Comparison of ENCODE assay signal across 27 cellular contexts in genomic region chr3:135368781-135369180, GRCh38.
"Had no signal": no experiment of that assay in that cellular context is flagged by ENCODE, and none has a peak within 500 bp of the region (broad histone marks: within the 10 kb centered on the region; RNA-seq: fewer than 3 reads in every experiment).

No MANE protein-coding gene starts in this region.

- H3K4me1 Mint-ChIP-seq: naive thymus-derived CD4-positive, alpha-beta T cell; natural killer cell; nephron; stimulated activated memory B cell treated with anti-CD40 and anti-IgM and Interleukin-4, amounts not matched to agents 10 μg/mL and 1 μg/mL and 100 μg/mL, for 72 hours; stimulated activated naive CD8-positive, alpha-beta T cell treated with anti-CD3 and anti-CD28 coated beads, Interleukin-15, amount 100 ng/mL, for 72 hours had no signal

- H3K27me3 Mint-ChIP-seq: naive thymus-derived CD4-positive, alpha-beta T cell; stimulated activated memory B cell treated with anti-CD40 and anti-IgM and Interleukin-4, amounts not matched to agents 10 μg/mL and 1 μg/mL and 100 μg/mL, for 72 hours; stimulated activated naive CD8-positive, alpha-beta T cell treated with anti-CD3 and anti-CD28 coated beads, Interleukin-15, amount 100 ng/mL, for 72 hours had no signal

- H3K27ac Mint-ChIP-seq: naive thymus-derived CD4-positive, alpha-beta T cell; natural killer cell; nephron; neural progenitor cell; stimulated activated memory B cell treated with anti-CD40 and anti-IgM and Interleukin-4, amounts not matched to agents 10 μg/mL and 1 μg/mL and 100 μg/mL, for 72 hours; stimulated activated naive CD8-positive, alpha-beta T cell treated with anti-CD3 and anti-CD28 coated beads, Interleukin-15, amount 100 ng/mL, for 72 hours; type B pancreatic cell had no signal

- ATAC-seq: naive thymus-derived CD4-positive, alpha-beta T cell; natural killer cell; pancreas; right cardiac atrium; right lobe of liver; stimulated activated memory B cell treated with anti-CD40 and anti-IgM and Interleukin-4, amounts not matched to agents 10 μg/mL and 1 μg/mL and 100 μg/mL, for 72 hours; stimulated activated naive CD8-positive, alpha-beta T cell treated with anti-CD3 and anti-CD28 coated beads, Interleukin-15, amount 100 ng/mL, for 72 hours; stimulated activated naive CD8-positive, alpha-beta T cell treated with anti-CD3 and anti-CD28 coated beads, Interleukin-15, Interleukin-2, amounts not matched to agents 100 U/mL and 50 U/mL, for 24 hours; upper lobe of right lung had no signal

- H3K27ac ChIP-seq: neural progenitor cell, pancreas, prostate gland, right lobe of liver, sigmoid colon, suprapubic skin, testis, tibial artery, transverse colon, upper lobe of right lung, uterus had no signal

- DNase-seq: naive thymus-derived CD4-positive, alpha-beta T cell; natural killer cell; occipital lobe; pancreas; right cardiac atrium; right lobe of liver; sigmoid colon; small intestine; stimulated activated CD4-positive, alpha-beta T cell treated with anti-CD3 and anti-CD28 coated beads, Interleukin-15, amount 100 ng/mL, for 24 hours; stimulated activated CD4-positive, alpha-beta T cell treated with anti-CD3 and anti-CD28 coated beads, Interleukin-4, amount 100 ng/mL, for 1 hour; stimulated activated CD4-positive, alpha-beta T cell treated with anti-CD3 and anti-CD28 coated beads, Interleukin-4, amount 100 ng/mL, for 4 hours; stimulated activated CD8-positive, alpha-beta memory T cell treated with anti-CD3 and anti-CD28 coated beads, Interleukin-4, amount 100 ng/mL, for 48 hours; stimulated activated naive CD4-positive, alpha-beta T cell; stimulated activated naive CD8-positive, alpha-beta T cell treated with anti-CD3 and anti-CD28 coated beads, Interleukin-15, amount 100 ng/mL, for 72 hours; stimulated activated naive CD8-positive, alpha-beta T cell treated with anti-CD3 and anti-CD28 coated beads, Interleukin-15, Interleukin-2, amounts not matched to agents 100 U/mL and 50 U/mL, for 24 hours; substantia nigra; testis; tibial artery; transverse colon; upper lobe of right lung; uterus had no signal

- H3K27me3 ChIP-seq: neural progenitor cell, pancreas, right lobe of liver, sigmoid colon, suprapubic skin, testis, tibial artery, transverse colon, upper lobe of right lung, uterus had no signal

- H3K4me1 ChIP-seq: pancreas, prostate gland, right lobe of liver, sigmoid colon, suprapubic skin, testis, tibial artery, transverse colon, upper lobe of right lung, uterus had no signal

- H3K36me3 ChIP-seq: neural progenitor cell, pancreas, prostate gland, right lobe of liver, sigmoid colon, suprapubic skin, tibial artery, transverse colon, upper lobe of right lung, uterus had no signal

- H3K9me3 Mint-ChIP-seq: nephron; neural progenitor cell; stimulated activated memory B cell treated with anti-CD40 and anti-IgM and Interleukin-4, amounts not matched to agents 10 μg/mL and 1 μg/mL and 100 μg/mL, for 72 hours; type B pancreatic cell had no signal

- H3K9me3 ChIP-seq: pancreas, prostate gland, right lobe of liver, sigmoid colon, suprapubic skin, testis, tibial artery, transverse colon, upper lobe of right lung, uterus had no signal

- H3K36me3 Mint-ChIP-seq: naive thymus-derived CD4-positive, alpha-beta T cell; natural killer cell; neural progenitor cell; stimulated activated memory B cell treated with anti-CD40 and anti-IgM and Interleukin-4, amounts not matched to agents 10 μg/mL and 1 μg/mL and 100 μg/mL, for 72 hours; type B pancreatic cell had no signal

- H3K4me3 Mint-ChIP-seq: naive thymus-derived CD4-positive, alpha-beta T cell; natural killer cell; nephron; neural progenitor cell; stimulated activated memory B cell treated with anti-CD40 and anti-IgM and Interleukin-4, amounts not matched to agents 10 μg/mL and 1 μg/mL and 100 μg/mL, for 72 hours; stimulated activated naive CD8-positive, alpha-beta T cell treated with anti-CD3 and anti-CD28 coated beads, Interleukin-15, amount 100 ng/mL, for 72 hours; type B pancreatic cell had no signal

- H3K4me3 ChIP-seq: neural progenitor cell, pancreas, prostate gland, right lobe of liver, sigmoid colon, suprapubic skin, testis, tibial artery, transverse colon, upper lobe of right lung, uterus had no signal
